23 cellular contexts compared by ENCODE assay signal in the genomic region with DNA sequence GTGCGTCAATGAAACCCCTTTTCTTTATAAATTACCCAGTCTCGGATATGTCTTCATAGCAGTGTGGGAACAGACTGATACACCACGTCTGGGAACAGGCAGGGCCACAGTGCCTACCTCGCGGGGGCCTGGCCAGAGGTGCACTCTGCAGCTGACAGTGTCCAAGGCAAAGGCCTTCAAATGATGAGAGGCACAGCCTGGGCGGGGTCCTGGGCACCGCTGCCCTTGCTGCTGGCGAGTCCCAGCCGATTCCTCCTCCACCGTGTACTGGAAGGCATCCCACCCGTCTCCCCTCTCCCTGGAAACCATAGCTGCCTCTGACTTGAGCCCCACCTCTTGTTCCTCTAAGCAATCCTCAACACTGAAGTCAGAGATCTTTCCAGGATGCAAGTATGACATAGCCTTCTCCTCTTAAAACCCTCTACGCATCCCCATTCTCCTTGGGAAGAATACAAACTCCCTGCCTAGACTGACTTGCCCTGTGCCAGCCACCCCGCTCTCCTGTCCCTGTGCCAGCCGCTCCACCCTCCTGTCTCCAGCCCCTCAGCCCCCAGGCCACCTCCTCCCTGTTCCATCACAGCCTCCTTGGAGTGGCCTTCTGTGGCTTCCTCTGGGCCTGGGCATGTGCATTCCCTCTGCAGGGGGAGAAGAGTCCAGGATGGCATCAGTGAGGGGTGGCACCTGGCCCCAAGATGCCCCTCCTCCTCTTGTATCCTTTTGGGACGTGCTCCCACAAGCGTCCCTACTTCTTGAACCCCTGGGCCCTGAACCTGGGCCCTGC. TPM values are rescaled to one million over a fixed set of nuclear protein-coding genes. Genes with fewer than 3 reads are reported as not detected.
DNase-seq lines count a peak whose midpoint lies in the region; ATAC-seq and TF ChIP-seq lines count a peak whose summit lies in the region.
"Had no signal": no experiment of that assay in that cellular context is flagged by ENCODE, and none has a peak within 500 bp of the region (broad histone marks: within the 10 kb centered on the region; RNA-seq: fewer than 3 reads in every experiment).

No MANE protein-coding gene starts in this region.

- no peak overlapping the region for H3K9ac ChIP-seq in H9 (ENCODE audit: extremely low read depth, insufficient read length, low read length)

- H3K23ac ChIP-seq in H9 (ENCODE audit: insufficient read length, low read depth, low read length): no peak overlapping the region

- no peaks in the 10 kb centered on the region for H4K20me1 ChIP-seq in H9 (ENCODE audit: control insufficient read depth, insufficient read depth, insufficient read length)

- no peak for TF ChIP-seq CTCF in H9 (conservative IDR thresholded peaks at IDR 0.05)
- no peak for TF ChIP-seq CTCF in transverse colon (IDR thresholded peaks at IDR 0.05)

- no peaks in the 10 kb centered on the region for H3K36me3 Mint-ChIP-seq in activated T-cell treated with anti-CD3 and anti-CD28 coated beads, Interleukin-2, amount 50 U/mL, for 4 hours (ENCODE audit: insufficient read depth)
- H3K36me3 Mint-ChIP-seq in activated T-cell treated with anti-CD3 and anti-CD28 coated beads, Interleukin-2, amount 50 U/mL, for 72 hours (ENCODE audit: insufficient read depth in 2 of 2): no peaks in the 10 kb centered on the region
- H3K36me3 Mint-ChIP-seq in H9 (ENCODE audit: insufficient read depth in 1 of 3, low read depth in 3 of 3): no peaks in the 10 kb centered on the region
- H3K36me3 Mint-ChIP-seq: activated naive CD8-positive, alpha-beta T cell treated with anti-CD3 and anti-CD28 coated beads for 36 hours; memory B cell; naive B cell had no signal

- H3K4me3 Mint-ChIP-seq in activated T-cell treated with anti-CD3 and anti-CD28 coated beads, Interleukin-2, amount 50 U/mL, for 4 hours: no peak overlapping the region
- no peak overlapping the region for H3K4me3 Mint-ChIP-seq in activated T-cell treated with anti-CD3 and anti-CD28 coated beads, Interleukin-2, amount 50 U/mL, for 72 hours
- no peak overlapping the region for H3K4me3 Mint-ChIP-seq in H9
- H3K4me3 Mint-ChIP-seq: activated naive CD8-positive, alpha-beta T cell treated with anti-CD3 and anti-CD28 coated beads for 36 hours; central memory CD8-positive, alpha-beta T cell; GM23338; memory B cell; naive B cell; stimulated activated naive CD8-positive, alpha-beta T cell treated with anti-CD3 and anti-CD28 coated beads, Interleukin-15, amount 100 ng/mL, for 72 hours had no signal

- H3K27me3 ChIP-seq in H9 (ENCODE audit: insufficient read depth, low read length) (no peaks in the 10 kb centered on the region), transverse colon (no peaks in the 10 kb centered on the region)
- H3K27me3 ChIP-seq: tibial artery had no signal

- WGBS in H9 (ENCODE audit: extremely low coverage, insufficient read length, low lambda C conversion rate): no CpG with 5 or more reads among the region's 16 CpGs
- 84 to 95% methylated on average over 4 to 16 of the region's 16 CpGs for WGBS in transverse colon (ENCODE audit: low coverage in 1 of 2), 2 donors

- no peak overlapping the region for H3K4me2 ChIP-seq in H9 (ENCODE audit: insufficient read depth, insufficient read length, low read length)
- H3K4me2 ChIP-seq: A549, GM23338 had no signal

- H3K4me1 Mint-ChIP-seq in activated T-cell treated with anti-CD3 and anti-CD28 coated beads, Interleukin-2, amount 50 U/mL, for 4 hours (ENCODE audit: low read depth): no peaks in the 10 kb centered on the region
- no peaks in the 10 kb centered on the region for H3K4me1 Mint-ChIP-seq in activated T-cell treated with anti-CD3 and anti-CD28 coated beads, Interleukin-2, amount 50 U/mL, for 72 hours (ENCODE audit: low read depth)
- H3K4me1 Mint-ChIP-seq in H9: peaks cover 2 to 14% of the 10 kb centered on the region in 2 experiments; a peak in 3 of 4 replicates
- H3K4me1 Mint-ChIP-seq: activated naive CD8-positive, alpha-beta T cell treated with anti-CD3 and anti-CD28 coated beads for 36 hours; central memory CD8-positive, alpha-beta T cell; memory B cell; stimulated activated naive CD8-positive, alpha-beta T cell treated with anti-CD3 and anti-CD28 coated beads, Interleukin-15, amount 100 ng/mL, for 72 hours had no signal

- H3K14ac ChIP-seq in H9 (ENCODE audit: insufficient read depth, low read length): no peak overlapping the region; the same call in 1 of the 2 replicates

- intact Hi-C loops in transverse colon (cut with DNase I; ENCODE audit: low total_unique reads): no loop called here

- no peak overlapping the region for H2BK5ac ChIP-seq in H9 (ENCODE audit: insufficient read length, low read length)

- H2AFZ ChIP-seq in H9 (ENCODE audit: low read length): no peak overlapping the region
- H2AFZ ChIP-seq: GM23338 had no signal

- no peaks in the 10 kb centered on the region for H3K9me3 Mint-ChIP-seq in activated T-cell treated with anti-CD3 and anti-CD28 coated beads, Interleukin-2, amount 50 U/mL, for 4 hours
- H3K9me3 Mint-ChIP-seq in activated T-cell treated with anti-CD3 and anti-CD28 coated beads, Interleukin-2, amount 50 U/mL, for 72 hours: no peaks in the 10 kb centered on the region
- H3K9me3 Mint-ChIP-seq in H9: no peaks in the 10 kb centered on the region; a peak in 1 of 5 replicates
- H3K9me3 Mint-ChIP-seq: activated naive CD8-positive, alpha-beta T cell treated with anti-CD3 and anti-CD28 coated beads for 36 hours; central memory CD8-positive, alpha-beta T cell; GM23338; memory B cell; naive B cell; stimulated activated naive CD8-positive, alpha-beta T cell treated with anti-CD3 and anti-CD28 coated beads, Interleukin-15, amount 100 ng/mL, for 72 hours had no signal

- H2BK120ac ChIP-seq in H9 (ENCODE audit: low read depth, low read length, poor library complexity, severe bottlenecking): no peak overlapping the region

- no peak overlapping the region for H3K56ac ChIP-seq in H9 (ENCODE audit: insufficient read length, low read depth, low read length)

- no peak for TF ChIP-seq POLR2A in transverse colon (IDR thresholded peaks at IDR 0.05)

- no peak overlapping the region for H3K27ac Mint-ChIP-seq in activated T-cell treated with anti-CD3 and anti-CD28 coated beads, Interleukin-2, amount 50 U/mL, for 72 hours
- H3K27ac Mint-ChIP-seq in H9: 0 out of 7 replicates have a peak overlapping the region, but pooled peaks of 1 of the 3 experiments have one; percentile 3
- H3K27ac Mint-ChIP-seq: activated naive CD8-positive, alpha-beta T cell treated with anti-CD3 and anti-CD28 coated beads for 36 hours; GM23338; memory B cell; stimulated activated naive CD8-positive, alpha-beta T cell treated with anti-CD3 and anti-CD28 coated beads, Interleukin-15, amount 100 ng/mL, for 72 hours had no signal

- H3K4me1 ChIP-seq in H9 (ENCODE audit: insufficient read depth, low read length) (no peaks in the 10 kb centered on the region), transverse colon (no peaks in the 10 kb centered on the region)

- H3K27me3 Mint-ChIP-seq in activated T-cell treated with anti-CD3 and anti-CD28 coated beads, Interleukin-2, amount 50 U/mL, for 4 hours (ENCODE audit: low read depth): no peaks in the 10 kb centered on the region
- H3K27me3 Mint-ChIP-seq in activated T-cell treated with anti-CD3 and anti-CD28 coated beads, Interleukin-2, amount 50 U/mL, for 72 hours (ENCODE audit: low read depth): no peaks in the 10 kb centered on the region
- peaks cover 3% of the 10 kb centered on the region for H3K27me3 Mint-ChIP-seq in H9 (ENCODE audit: low read depth)
- H3K27me3 Mint-ChIP-seq: activated naive CD8-positive, alpha-beta T cell treated with anti-CD3 and anti-CD28 coated beads for 36 hours had no signal

- H3K36me3 ChIP-seq in transverse colon: no peaks in the 10 kb centered on the region
- H3K36me3 ChIP-seq: tibial artery had no signal

- H3K23me2 ChIP-seq in H9 (ENCODE audit: insufficient read length, low read depth, low read length, poor library complexity, severe bottlenecking): no peaks in the 10 kb centered on the region

- H3K4ac ChIP-seq in H9 (ENCODE audit: low read depth, low read length): no peak overlapping the region

- H3K79me2 ChIP-seq in H9 (ENCODE audit: insufficient read depth, low read length): no peaks in the 10 kb centered on the region

- ATAC-seq in activated T-cell treated with anti-CD3 and anti-CD28 coated beads, Interleukin-2, amount 50 U/mL, for 4 hours: no peak
- no peak for ATAC-seq in activated T-cell treated with anti-CD3 and anti-CD28 coated beads, Interleukin-2, amount 50 U/mL, for 72 hours (replicated peaks in 1 of 2)
- no peak for ATAC-seq in GM21619 (IDR thresholded peaks at IDR 0.05; ENCODE audit: unreplicated experiment)
- no peak for ATAC-seq in HG02852 (IDR thresholded peaks at IDR 0.05; ENCODE audit: unreplicated experiment)
- ATAC-seq: A549; GM23338; Panc1; stimulated activated naive CD8-positive, alpha-beta T cell treated with anti-CD3 and anti-CD28 coated beads, Interleukin-15, amount 100 ng/mL, for 72 hours had no signal

- no peak overlapping the region for H2AK5ac ChIP-seq in H9 (ENCODE audit: insufficient read length, low read length)

- H3T11ph ChIP-seq in H9 (ENCODE audit: low read length): no peak overlapping the region

- H3K27ac ChIP-seq in H9 (ENCODE audit: insufficient read length, low read depth, low read length) (no peak overlapping the region), transverse colon (no peak overlapping the region)
- H3K27ac ChIP-seq: tibial artery had no signal

- no peak overlapping the region for H3K4me3 ChIP-seq in transverse colon
- H3K4me3 ChIP-seq: A549, GM23338, tibial artery had no signal

- in situ Hi-C loops in transverse colon (cut with MboI; ENCODE audit: low pct_ligation_motif_present in 1 of 4, low pct_unique_long_range_greater_than_20kb in 1 of 4, low sequenced_read_pairs in 3 of 4): no loop called here

- H3K18ac ChIP-seq in H9 (ENCODE audit: insufficient read length, low read depth, low read length): no peak overlapping the region

- no peak overlapping the region for H4K8ac ChIP-seq in H9 (replicated peaks; ENCODE audit: insufficient read length, low read depth, low read length)

- no peak overlapping the region for H2BK15ac ChIP-seq in H9 (ENCODE audit: low read depth, low read length)

- H3K79me1 ChIP-seq in H9 (ENCODE audit: insufficient read depth, low read depth, low read length, poor library complexity, severe bottlenecking): no peaks in the 10 kb centered on the region

- H3K9me3 ChIP-seq in H9 (ENCODE audit: control insufficient read depth, low read depth, low read length): no peaks in the 10 kb centered on the region
- no peaks in the 10 kb centered on the region for H3K9me3 ChIP-seq in transverse colon
- H3K9me3 ChIP-seq: A549, tibial artery had no signal

- no peak overlapping the region for H4K5ac ChIP-seq in H9 (ENCODE audit: insufficient read length, low read depth, low read length)

- TF ChIP-seq EP300 in transverse colon (IDR thresholded peaks at IDR 0.05; ENCODE audit: low read depth): no peak

- no peak overlapping the region for H4K91ac ChIP-seq in H9 (ENCODE audit: insufficient read length, low read depth, low read length)

- peak; percentile 3 for DNase-seq in activated T-cell treated with anti-CD3 and anti-CD28 coated beads, Interleukin-2, amount 50 U/mL, for 4 hours
- no peak for DNase-seq in activated T-cell treated with anti-CD3 and anti-CD28 coated beads, Interleukin-2, amount 50 U/mL, for 72 hours
- DNase-seq in H9 (peak; percentile 16), mesenteric fat pad (ENCODE audit: low spot score) (peak; percentile 55), transverse colon (peak; percentile 2), germinal center (ENCODE audit: low spot score) (no peak)
- DNase-seq: activated CD4-positive, alpha-beta T cell treated with anti-CD3 and anti-CD28 coated beads for 1 hour; activated naive CD8-positive, alpha-beta T cell treated with anti-CD3 and anti-CD28 coated beads for 36 hours; GDM1; kidney glomerular epithelial cell; naive B cell; NCI-H187; NCI-H526; retina; stimulated activated naive CD8-positive, alpha-beta T cell treated with anti-CD3 and anti-CD28 coated beads, Interleukin-15, amount 100 ng/mL, for 72 hours had no signal

- H2BK12ac ChIP-seq in H9 (ENCODE audit: insufficient read length, low read depth, low read length): no peak overlapping the region

- no peak overlapping the region for H2BK20ac ChIP-seq in H9 (ENCODE audit: low read depth, low read length, poor library complexity, severe bottlenecking)

RNA-seq across cellular contexts. Expression of a gene that starts 8.1 kb away (rescaled TPM):
- under 1 TPM; 0.14 to 0.30 (median 0.21) TPM for total RNA-seq in activated T-cell treated with anti-CD3 and anti-CD28 coated beads, Interleukin-2, amount 50 U/mL, for 4 hours
- under 1 TPM in 1 of 2 donors, not detected in 1; 0.49 TPM for total RNA-seq in activated T-cell treated with anti-CD3 and anti-CD28 coated beads, Interleukin-2, amount 50 U/mL, for 72 hours
- total RNA-seq in H9 (2021): 8.6 and 9.5 TPM in 2 replicates
- 84.7 TPM for total RNA-seq in mesenteric fat pad
- 10 to 100 TPM in 2 of 4 donors, 1 to 10 TPM in 2; 7.1 to 69.3 (median 16.1) TPM for total RNA-seq in transverse colon

Comparison
In these comparisons a context has a peak if more than half of its experiments do, and no peak if none do; other contexts are left out.
1. DNase-seq: peak in activated T-cell treated with anti-CD3 and anti-CD28 coated beads, Interleukin-2, amount 50 U/mL, for 4 hours (single experiment), H9 (single experiment), mesenteric fat pad (single experiment) and transverse colon (single experiment); none in activated T-cell treated with anti-CD3 and anti-CD28 coated beads, Interleukin-2, amount 50 U/mL, for 72 hours (0 of 2) and germinal center (single experiment).